1 cellular context compared by ENCODE assay signal in the genomic region with DNA sequence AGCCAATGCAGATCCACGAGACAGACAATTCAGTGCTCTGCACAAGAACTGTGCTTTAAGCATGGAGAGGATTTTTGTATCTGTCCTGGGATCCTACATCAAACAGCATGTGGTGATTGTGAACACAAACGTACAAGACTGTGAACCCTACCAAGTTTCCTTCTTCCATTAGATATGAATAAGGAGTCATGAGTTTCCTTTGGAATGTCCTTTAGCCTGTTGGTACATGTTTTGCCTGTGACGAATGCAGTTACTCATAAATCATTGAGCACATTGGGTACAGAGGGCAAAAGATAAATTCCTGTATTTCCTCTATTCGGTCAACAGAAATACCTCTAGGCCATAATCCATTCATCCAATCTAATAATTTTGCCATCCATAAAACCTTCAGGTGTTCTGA.
TF ChIP-seq lines count a peak whose summit lies in the region.

No MANE protein-coding gene starts in this region.

TF ChIP-seq in SK-N-SH, 30 proteins besides CTCF, POLR2A, EP300 and RAD21:
- TF ChIP-seq, protein P1, sequence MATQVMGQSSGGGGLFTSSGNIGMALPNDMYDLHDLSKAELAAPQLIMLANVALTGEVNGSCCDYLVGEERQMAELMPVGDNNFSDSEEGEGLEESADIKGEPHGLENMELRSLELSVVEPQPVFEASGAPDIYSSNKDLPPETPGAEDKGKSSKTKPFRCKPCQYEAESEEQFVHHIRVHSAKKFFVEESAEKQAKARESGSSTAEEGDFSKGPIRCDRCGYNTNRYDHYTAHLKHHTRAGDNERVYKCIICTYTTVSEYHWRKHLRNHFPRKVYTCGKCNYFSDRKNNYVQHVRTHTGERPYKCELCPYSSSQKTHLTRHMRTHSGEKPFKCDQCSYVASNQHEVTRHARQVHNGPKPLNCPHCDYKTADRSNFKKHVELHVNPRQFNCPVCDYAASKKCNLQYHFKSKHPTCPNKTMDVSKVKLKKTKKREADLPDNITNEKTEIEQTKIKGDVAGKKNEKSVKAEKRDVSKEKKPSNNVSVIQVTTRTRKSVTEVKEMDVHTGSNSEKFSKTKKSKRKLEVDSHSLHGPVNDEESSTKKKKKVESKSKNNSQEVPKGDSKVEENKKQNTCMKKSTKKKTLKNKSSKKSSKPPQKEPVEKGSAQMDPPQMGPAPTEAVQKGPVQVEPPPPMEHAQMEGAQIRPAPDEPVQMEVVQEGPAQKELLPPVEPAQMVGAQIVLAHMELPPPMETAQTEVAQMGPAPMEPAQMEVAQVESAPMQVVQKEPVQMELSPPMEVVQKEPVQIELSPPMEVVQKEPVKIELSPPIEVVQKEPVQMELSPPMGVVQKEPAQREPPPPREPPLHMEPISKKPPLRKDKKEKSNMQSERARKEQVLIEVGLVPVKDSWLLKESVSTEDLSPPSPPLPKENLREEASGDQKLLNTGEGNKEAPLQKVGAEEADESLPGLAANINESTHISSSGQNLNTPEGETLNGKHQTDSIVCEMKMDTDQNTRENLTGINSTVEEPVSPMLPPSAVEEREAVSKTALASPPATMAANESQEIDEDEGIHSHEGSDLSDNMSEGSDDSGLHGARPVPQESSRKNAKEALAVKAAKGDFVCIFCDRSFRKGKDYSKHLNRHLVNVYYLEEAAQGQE (IDR thresholded peaks at IDR 0.05; ENCODE audit: low read depth, low read length): no peak
- no peak for TF ChIP-seq FOXM1 (IDR thresholded peaks at IDR 0.05; ENCODE audit: low read depth)
- TF ChIP-seq TAF1 (IDR thresholded peaks at IDR 0.05; ENCODE audit: borderline replicate concordance, low read depth, low read length): no peak
- TF ChIP-seq POLR2AphosphoS5 (IDR thresholded peaks at IDR 0.05; ENCODE audit: low read depth, low read length): no peak
- no peak for TF ChIP-seq NRF1 (IDR thresholded peaks at IDR 0.05; ENCODE audit: low read depth, low read length)
- TF ChIP-seq, protein P2, sequence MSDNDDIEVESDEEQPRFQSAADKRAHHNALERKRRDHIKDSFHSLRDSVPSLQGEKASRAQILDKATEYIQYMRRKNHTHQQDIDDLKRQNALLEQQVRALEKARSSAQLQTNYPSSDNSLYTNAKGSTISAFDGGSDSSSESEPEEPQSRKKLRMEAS (IDR thresholded peaks at IDR 0.05; ENCODE audit: low read depth): no peak
- no peak for TF ChIP-seq SIN3A (IDR thresholded peaks at IDR 0.05; ENCODE audit: borderline replicate concordance, low read depth, low read length)
- TF ChIP-seq JUND (IDR thresholded peaks at IDR 0.05): no peak
- TF ChIP-seq, protein P3, sequence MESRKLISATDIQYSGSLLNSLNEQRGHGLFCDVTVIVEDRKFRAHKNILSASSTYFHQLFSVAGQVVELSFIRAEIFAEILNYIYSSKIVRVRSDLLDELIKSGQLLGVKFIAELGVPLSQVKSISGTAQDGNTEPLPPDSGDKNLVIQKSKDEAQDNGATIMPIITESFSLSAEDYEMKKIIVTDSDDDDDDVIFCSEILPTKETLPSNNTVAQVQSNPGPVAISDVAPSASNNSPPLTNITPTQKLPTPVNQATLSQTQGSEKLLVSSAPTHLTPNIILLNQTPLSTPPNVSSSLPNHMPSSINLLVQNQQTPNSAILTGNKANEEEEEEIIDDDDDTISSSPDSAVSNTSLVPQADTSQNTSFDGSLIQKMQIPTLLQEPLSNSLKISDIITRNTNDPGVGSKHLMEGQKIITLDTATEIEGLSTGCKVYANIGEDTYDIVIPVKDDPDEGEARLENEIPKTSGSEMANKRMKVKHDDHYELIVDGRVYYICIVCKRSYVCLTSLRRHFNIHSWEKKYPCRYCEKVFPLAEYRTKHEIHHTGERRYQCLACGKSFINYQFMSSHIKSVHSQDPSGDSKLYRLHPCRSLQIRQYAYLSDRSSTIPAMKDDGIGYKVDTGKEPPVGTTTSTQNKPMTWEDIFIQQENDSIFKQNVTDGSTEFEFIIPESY (IDR thresholded peaks at IDR 0.05; ENCODE audit: borderline replicate concordance, low read depth): no peak
- TF ChIP-seq TCF12 (IDR thresholded peaks at IDR 0.05): no peak
- TF ChIP-seq, protein P4, sequence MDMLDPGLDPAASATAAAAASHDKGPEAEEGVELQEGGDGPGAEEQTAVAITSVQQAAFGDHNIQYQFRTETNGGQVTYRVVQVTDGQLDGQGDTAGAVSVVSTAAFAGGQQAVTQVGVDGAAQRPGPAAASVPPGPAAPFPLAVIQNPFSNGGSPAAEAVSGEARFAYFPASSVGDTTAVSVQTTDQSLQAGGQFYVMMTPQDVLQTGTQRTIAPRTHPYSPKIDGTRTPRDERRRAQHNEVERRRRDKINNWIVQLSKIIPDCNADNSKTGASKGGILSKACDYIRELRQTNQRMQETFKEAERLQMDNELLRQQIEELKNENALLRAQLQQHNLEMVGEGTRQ (IDR thresholded peaks at IDR 0.05; ENCODE audit: borderline replicate concordance, low read depth, low read length): no peak
